8 cellular contexts compared by ENCODE assay signal in the genomic region with DNA sequence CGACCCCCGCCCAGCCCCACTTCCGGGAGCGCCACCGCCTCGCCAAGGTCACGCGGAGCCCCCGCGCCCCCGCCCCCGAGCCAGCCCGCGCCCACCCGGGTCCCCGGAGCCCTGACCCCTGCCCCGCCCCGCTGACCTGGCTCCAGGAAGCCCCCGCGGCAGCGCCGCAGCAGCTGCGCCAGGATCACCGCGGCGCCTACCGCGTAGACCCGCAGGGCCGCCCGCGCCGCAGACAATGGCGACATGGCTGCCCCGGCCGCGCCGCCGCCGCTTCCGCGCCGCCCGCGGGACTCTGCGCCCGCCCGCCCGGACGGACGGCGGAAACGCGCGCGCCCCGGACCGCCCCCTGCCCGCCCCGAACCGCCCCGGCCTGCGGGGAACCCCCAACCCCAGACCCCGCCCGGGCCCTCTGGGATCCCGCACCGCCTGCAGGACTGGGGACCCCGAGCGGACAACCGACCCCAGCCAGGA. TPM values are rescaled to one million over a fixed set of nuclear protein-coding genes. Genes with fewer than 3 reads are reported as not detected.
DNase-seq lines count a peak whose midpoint lies in the region; TF ChIP-seq lines count a peak whose summit lies in the region.

A gene with protein sequence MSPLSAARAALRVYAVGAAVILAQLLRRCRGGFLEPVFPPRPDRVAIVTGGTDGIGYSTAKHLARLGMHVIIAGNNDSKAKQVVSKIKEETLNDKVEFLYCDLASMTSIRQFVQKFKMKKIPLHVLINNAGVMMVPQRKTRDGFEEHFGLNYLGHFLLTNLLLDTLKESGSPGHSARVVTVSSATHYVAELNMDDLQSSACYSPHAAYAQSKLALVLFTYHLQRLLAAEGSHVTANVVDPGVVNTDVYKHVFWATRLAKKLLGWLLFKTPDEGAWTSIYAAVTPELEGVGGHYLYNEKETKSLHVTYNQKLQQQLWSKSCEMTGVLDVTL (minus strand): TSS at position 296 of the 471 bp plus-strand sequence. CDS start 51 bp downstream, at position 245.
Gene ZBED1, minus strand, starts transcription at position 296 of the 471 bp plus-strand sequence. CDS start 10,257 bp downstream, outside the sequence.

- peak within 1 kb of the TSS; percentile 87 to 96 (median 91) for H3K27ac ChIP-seq in Peyer's patch
- peak within 1 kb of the TSS; percentile 77 to 91 for H3K27ac ChIP-seq in ascending aorta

- CTCF ChIA-PET in HEK293T (lab: Yijun Ruan, JAX) = no interaction called here

- intact Hi-C loops in ascending aorta (cut with DNase I) = loop anchor here (5.0 to 10.0 kb wide), 4 partner anchors 107 to 1048 kb away; partner anchors contain the start of genes ASMTL and CD99

- DNase-seq in EL (peak; percentile 31), HEK293T (ENCODE audit: extremely low spot score) (peak; percentile 59), Peyer's patch (peak in 2 of 3 donors; percentile 65 to 71), ascending aorta (ENCODE audit: low spot score in 2 of 2) (no peak), NCI-H2196 treated with DMSO at 0.1 percent for 48 hours (lab: John Stamatoyannopoulos, UW; ENCODE audit: unreplicated experiment) (no peak), NCI-H82 treated with DMSO at 0.1 percent for 48 hours (lab: John Stamatoyannopoulos, UW; ENCODE audit: unreplicated experiment) (no peak)
- peak; percentile 23 to 51 (median 26) for DNase-seq in stimulated activated CD4-positive, alpha-beta T cell treated with anti-CD3 and anti-CD28 coated beads, Interleukin-12 subunit alpha, Interleukin-12 subunit beta, amount 100 ng/mL, for 48 hours (ENCODE audit: low read depth in 2 of 3, low spot score in 1 of 3)

- POLR2A ChIA-PET in HEK293T (lab: Yijun Ruan, JAX) = no interaction called here

- no peak for TF ChIP-seq CTCF in Peyer's patch (IDR thresholded peaks at IDR 0.05)
- no peak for TF ChIP-seq CTCF in ascending aorta (IDR thresholded peaks at IDR 0.05)

- H3K4me1 ChIP-seq in Peyer's patch (peaks cover 0 to 27% (median 6%) of the 10 kb centered on the region in 4 donors), ascending aorta (peaks cover 7 to 24% of the 10 kb centered on the region in 2 donors)

- peak in 1 of 2 donors; percentile 27 for TF ChIP-seq POLR2A in Peyer's patch (IDR thresholded peaks at IDR 0.05)

- H3K27me3 ChIP-seq in Peyer's patch = no peaks in the 10 kb centered on the region
- no peaks in the 10 kb centered on the region for H3K27me3 ChIP-seq in ascending aorta

- H3K36me3 ChIP-seq in Peyer's patch (peaks cover 0 to 4% (median 0%) of the 10 kb centered on the region in 3 donors), ascending aorta (no peaks in the 10 kb centered on the region)

- H3K9me3 ChIP-seq in Peyer's patch (no peaks in the 10 kb centered on the region), ascending aorta (no peaks in the 10 kb centered on the region), iPS-18c (ENCODE audit: control insufficient read depth, insufficient read depth, low read length) (no peaks in the 10 kb centered on the region)

- H3K4me3 ChIP-seq in Peyer's patch = peak within 1 kb of the TSS; percentile 83 to 99 (median 87)
- H3K4me3 ChIP-seq in ascending aorta = peak within 1 kb of the TSS; percentile 84 to 99
- peak within 1 kb of the TSS; percentile 79 for H3K4me3 ChIP-seq in iPS-18c (ENCODE audit: insufficient read depth, low read depth, low read length)

TF ChIP-seq in HEK293T, 16 proteins besides CTCF, POLR2A, EP300 and RAD21:
- no peak for TF ChIP-seq BHLHE40 (IDR thresholded peaks at IDR 0.05; ENCODE audit: borderline replicate concordance)
- no peak for TF ChIP-seq FOXK2 (IDR thresholded peaks at IDR 0.05)
- TF ChIP-seq SP1 (IDR thresholded peaks at IDR 0.05) = no peak
- TF ChIP-seq TARDBP (IDR thresholded peaks at IDR 0.05) = no peak
- no peak for TF ChIP-seq HDGF (IDR thresholded peaks at IDR 0.05; ENCODE audit: borderline replicate concordance)
- TF ChIP-seq LEF1 (IDR thresholded peaks at IDR 0.05; ENCODE audit: borderline replicate concordance) = no peak
- no peak for TF ChIP-seq FOXA1 (IDR thresholded peaks at IDR 0.05)
- TF ChIP-seq, protein P1, sequence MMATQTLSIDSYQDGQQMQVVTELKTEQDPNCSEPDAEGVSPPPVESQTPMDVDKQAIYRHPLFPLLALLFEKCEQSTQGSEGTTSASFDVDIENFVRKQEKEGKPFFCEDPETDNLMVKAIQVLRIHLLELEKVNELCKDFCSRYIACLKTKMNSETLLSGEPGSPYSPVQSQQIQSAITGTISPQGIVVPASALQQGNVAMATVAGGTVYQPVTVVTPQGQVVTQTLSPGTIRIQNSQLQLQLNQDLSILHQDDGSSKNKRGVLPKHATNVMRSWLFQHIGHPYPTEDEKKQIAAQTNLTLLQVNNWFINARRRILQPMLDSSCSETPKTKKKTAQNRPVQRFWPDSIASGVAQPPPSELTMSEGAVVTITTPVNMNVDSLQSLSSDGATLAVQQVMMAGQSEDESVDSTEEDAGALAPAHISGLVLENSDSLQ (IDR thresholded peaks at IDR 0.05) = no peak

RNA-seq across cellular contexts. Expression of the first gene that starts in this region (rescaled TPM):
- total RNA-seq in Peyer's patch = 10 to 100 TPM; 21.5 to 55.4 (median 40.4) TPM
- total RNA-seq in ascending aorta = 13.4 TPM

RNA-seq across cellular contexts. Expression of gene ZBED1, which starts in this region (rescaled TPM):
- total RNA-seq in Peyer's patch (10 to 100 TPM; 48.7 to 71.4 (median 59.8) TPM), ascending aorta (34.6 TPM)

Comparison
In these comparisons a context has a peak if more than half of its experiments do, and no peak if none do; other contexts are left out.
1. DNase-seq: peak in EL (single experiment), HEK293T (single experiment), Peyer's patch (2 of 3) and stimulated activated CD4-positive, alpha-beta T cell treated with anti-CD3 and anti-CD28 coated beads, Interleukin-12 subunit alpha, Interleukin-12 subunit beta, amount 100 ng/mL, for 48 hours (3 of 3); none in ascending aorta (0 of 2), NCI-H2196 treated with DMSO at 0.1 percent for 48 hours (single experiment) and NCI-H82 treated with DMSO at 0.1 percent for 48 hours (single experiment).
2. Peak in every context shown above with its lines, with median percentiles within 50 percentile points of each other: H3K4me3 ChIP-seq.